In the genomic region with DNA sequence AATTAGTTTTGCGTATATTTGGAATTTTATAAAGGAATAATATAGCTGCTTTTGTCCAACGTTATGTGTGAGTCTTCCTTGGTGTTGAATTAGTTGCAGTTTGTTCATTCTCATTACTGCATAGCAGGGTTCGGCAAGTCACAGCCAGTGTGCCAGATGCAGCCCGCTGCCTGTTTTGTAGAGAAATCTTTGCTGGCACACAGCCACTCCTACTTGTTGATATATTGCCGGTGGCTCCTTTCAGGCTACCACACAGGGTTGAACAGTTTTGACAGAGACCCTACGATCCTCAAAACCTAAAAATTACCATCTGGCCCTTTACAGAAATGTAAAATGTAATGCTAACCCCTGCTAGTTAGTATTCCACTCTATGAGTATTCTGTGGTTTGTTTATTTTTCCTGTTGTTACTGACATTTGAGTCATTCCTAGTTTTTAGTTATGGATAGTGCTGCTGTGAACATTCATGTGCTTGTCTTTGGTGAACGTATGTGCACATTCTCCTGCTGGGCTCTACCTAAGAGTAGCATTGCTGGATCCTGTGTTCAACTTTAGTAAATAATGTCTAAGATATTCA, we compare ENCODE assay signal across 14 cellular contexts.
A peak's percentile ranks its signal among the peaks of the same experiment; 100 is the strongest.
DNase-seq lines count a peak whose midpoint lies in the region; ATAC-seq, FAIRE-seq and TF ChIP-seq lines count a peak whose summit lies in the region.
"Had no signal": no experiment of that assay in that cellular context is flagged by ENCODE, and none has a peak within 500 bp of the region (broad histone marks: within the 10 kb centered on the region; RNA-seq: fewer than 3 reads in every experiment).

No MANE protein-coding gene starts in this region.

- H3K36me3 Mint-ChIP-seq in nephron progenitor cell (ENCODE audit: low read depth), result peaks cover 20% of the 10 kb centered on the region

- H3K27ac Mint-ChIP-seq in nephron progenitor cell, result peak overlapping the region; percentile 15
- H3K27ac Mint-ChIP-seq: activated naive CD8-positive, alpha-beta T cell treated with anti-CD3 and anti-CD28 coated beads, Interleukin-2, amount 10 ng/mL, durations not matched to agents 7 days and 5 days; T-helper 1 cell treated with Interleukin-12 subunit alpha and Interleukin-12 subunit beta and Interleukin-4 antibody, amounts not matched to agents 30 μg/mL and 1 μg/mL, for 36 hours had no signal

- peaks cover 40% of the 10 kb centered on the region for H3K36me3 ChIP-seq in adipocyte (ENCODE audit: control insufficient read depth, insufficient read depth, low read length, severe bottlenecking)

- H3K4me3 ChIP-seq in adipocyte (ENCODE audit: low read length) (no peak overlapping the region), fibroblast of mammary gland (ENCODE audit: control insufficient read depth, low read depth, low read length) (no peak overlapping the region)

- no peaks in the 10 kb centered on the region for H3K27me3 ChIP-seq in adipocyte (replicated peaks; ENCODE audit: control insufficient read depth, insufficient read depth, low read length)

- H3K4me3 Mint-ChIP-seq in nephron progenitor cell, result no peak overlapping the region
- H3K4me3 Mint-ChIP-seq: activated naive CD8-positive, alpha-beta T cell treated with anti-CD3 and anti-CD28 coated beads, Interleukin-2, amount 10 ng/mL, durations not matched to agents 7 days and 5 days; T-helper 1 cell treated with Interleukin-12 subunit alpha and Interleukin-12 subunit beta and Interleukin-4 antibody, amounts not matched to agents 30 μg/mL and 1 μg/mL, for 36 hours had no signal

- H3K27me3 Mint-ChIP-seq in nephron progenitor cell (ENCODE audit: low read depth, poor library complexity), result no peaks in the 10 kb centered on the region
- H3K27me3 Mint-ChIP-seq: activated naive CD8-positive, alpha-beta T cell treated with anti-CD3 and anti-CD28 coated beads, Interleukin-2, amount 10 ng/mL, durations not matched to agents 7 days and 5 days had no signal

- no peak overlapping the region for H3K9ac ChIP-seq in adipocyte (ENCODE audit: low read length)

- no peaks in the 10 kb centered on the region for H3K4me1 Mint-ChIP-seq in nephron progenitor cell

- TF ChIP-seq POLR2A in H54 (IDR thresholded peaks at IDR 0.05; ENCODE audit: low read depth, low read length), result no peak

- FAIRE-seq in H54 (lab: Jason Lieb, UNC), result peak; percentile 30

- no peak for ATAC-seq in HG03108 (IDR thresholded peaks at IDR 0.05; ENCODE audit: unreplicated experiment)
- no peak for ATAC-seq in HG02759 (IDR thresholded peaks at IDR 0.05; ENCODE audit: unreplicated experiment)

- peaks cover 23% of the 10 kb centered on the region for H3K4me1 ChIP-seq in adipocyte (ENCODE audit: control insufficient read depth, insufficient read depth, low read length)

- TF ChIP-seq CTCF in fibroblast of mammary gland (conservative IDR thresholded peaks at IDR 0.05; ENCODE audit: control insufficient read depth, insufficient read depth, low read depth, low read length) (no peak), nephron progenitor cell (IDR thresholded peaks at IDR 0.05) (no peak)

- H3K9me3 Mint-ChIP-seq in nephron progenitor cell, result no peaks in the 10 kb centered on the region
- H3K9me3 Mint-ChIP-seq: activated naive CD8-positive, alpha-beta T cell treated with anti-CD3 and anti-CD28 coated beads, Interleukin-2, amount 10 ng/mL, durations not matched to agents 7 days and 5 days; T-helper 1 cell treated with Interleukin-12 subunit alpha and Interleukin-12 subunit beta and Interleukin-4 antibody, amounts not matched to agents 30 μg/mL and 1 μg/mL, for 36 hours had no signal

- H3K9me3 ChIP-seq in adipocyte (ENCODE audit: control insufficient read depth, low read length), result no peaks in the 10 kb centered on the region

- DNase-seq in H54 (ENCODE audit: insufficient read length, low spot score) (no peak), adipocyte (ENCODE audit: low read depth) (peak; percentile 52), fibroblast of mammary gland (ENCODE audit: low read depth) (peak; percentile 59), nephron progenitor cell (no peak)
- DNase-seq in stimulated activated CD4-positive, alpha-beta T cell treated with anti-CD3 and anti-CD28 coated beads, Interleukin-12 subunit alpha, Interleukin-12 subunit beta, amount 100 ng/mL, for 4 hours, result no peak
- no peak for DNase-seq in activated CD4-positive, CD25-positive, alpha-beta regulatory T cell treated with anti-CD3 and anti-CD28 coated beads, Interleukin-2, amount 50 U/mL, for 72 hours
- DNase-seq: activated naive CD8-positive, alpha-beta T cell treated with anti-CD3 and anti-CD28 coated beads, Interleukin-2, amount 10 ng/mL, durations not matched to agents 7 days and 5 days; kidney glomerular epithelial cell; NCI-H2107; stimulated activated CD4-positive, alpha-beta T cell treated with anti-CD3 and anti-CD28 coated beads, Interleukin-1b, Interleukin-23, amount 100 ng/mL, for 48 hours; stimulated activated naive CD4-positive, alpha-beta T cell treated with Interleukin-2 at 50 U/mL for 16 hours had no signal

Comparison
In these comparisons a context has a peak if more than half of its experiments do, and no peak if none do; other contexts are left out.
1. DNase-seq: peak in adipocyte (single experiment) and fibroblast of mammary gland (single experiment); none in H54 (single experiment), nephron progenitor cell (single experiment), stimulated activated CD4-positive, alpha-beta T cell treated with anti-CD3 and anti-CD28 coated beads, Interleukin-12 subunit alpha, Interleukin-12 subunit beta, amount 100 ng/mL, for 4 hours (single experiment) and activated CD4-positive, CD25-positive, alpha-beta regulatory T cell treated with anti-CD3 and anti-CD28 coated beads, Interleukin-2, amount 50 U/mL, for 72 hours (single experiment).